Comparison of ENCODE assay signal across 19 cellular contexts in the genomic region with DNA sequence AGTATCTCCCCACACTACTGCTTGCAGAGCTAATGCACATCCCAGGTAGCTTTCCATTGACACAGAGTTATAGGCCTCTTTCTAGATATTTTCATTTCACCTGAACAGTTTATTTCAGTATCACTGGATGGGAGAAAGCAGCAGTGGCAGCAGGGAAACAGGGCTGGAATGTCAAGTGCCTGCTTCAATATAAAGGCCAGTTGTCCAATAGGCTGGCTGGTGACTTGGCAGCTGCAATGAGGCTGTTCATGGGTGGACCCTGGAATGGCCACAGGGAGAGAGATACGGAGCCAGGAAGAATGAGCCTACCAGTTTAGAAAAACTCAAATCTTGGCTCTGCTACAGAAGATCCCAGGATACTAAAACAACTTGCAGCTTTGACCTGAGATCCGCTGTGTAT.
"Had no signal": no experiment of that assay in that cellular context is flagged by ENCODE, and none has a peak within 500 bp of the region (broad histone marks: within the 10 kb centered on the region; RNA-seq: fewer than 3 reads in every experiment).

No MANE protein-coding gene starts in this region.

- DNase-seq: activated CD4-positive, alpha-beta T cell treated with anti-CD3 and anti-CD28 coated beads for 36 hours; activated CD4-positive, alpha-beta T cell treated with anti-CD3 and anti-CD28 coated beads, Interleukin-2, amount 50 U/mL, for 4 hours; activated naive CD4-positive, alpha-beta T cell treated with Interleukin-2 at 50 U/mL for 16 hours; activated naive CD8-positive, alpha-beta T cell treated with anti-CD3 and anti-CD28 coated beads, Interleukin-2, amount 10 ng/mL, durations not matched to agents 7 days and 5 days; activated T-cell treated with anti-CD3 and anti-CD28 coated beads, Interleukin-2, amount 50 U/mL, for 48 hours; amniotic stem cell; cerebellar nuclear complex; kidney; nephron progenitor cell; sigmoid colon; stimulated activated CD4-positive, alpha-beta T cell treated with anti-CD3 and anti-CD28 coated beads, Interleukin-15, amount 100 ng/mL, for 24 hours; stimulated activated naive B cell treated with anti-CD40 and anti-IgM and Interleukin-4, amounts not matched to agents 10 μg/mL and 1 μg/mL and 100 μg/mL, for 72 hours; T-helper 9 cell; trophoblast cell had no signal

- H3K27ac Mint-ChIP-seq: activated CD4-positive, alpha-beta T cell treated with anti-CD3 and anti-CD28 coated beads for 36 hours; activated naive CD8-positive, alpha-beta T cell treated with anti-CD3 and anti-CD28 coated beads, Interleukin-2, amount 10 ng/mL, durations not matched to agents 7 days and 5 days; nephron progenitor cell; WTC11 had no signal

- H3K27me3 ChIP-seq: sigmoid colon had no signal

- H3K4me3 ChIP-seq: coronary artery, sigmoid colon, smooth muscle cell had no signal

- H3K27ac ChIP-seq: coronary artery, parathyroid adenoma, sigmoid colon had no signal

- H3K4me3 Mint-ChIP-seq: activated CD4-positive, alpha-beta T cell treated with anti-CD3 and anti-CD28 coated beads for 36 hours; activated naive CD8-positive, alpha-beta T cell treated with anti-CD3 and anti-CD28 coated beads, Interleukin-2, amount 10 ng/mL, durations not matched to agents 7 days and 5 days; nephron progenitor cell; stimulated activated naive B cell treated with anti-CD40 and anti-IgM and Interleukin-4, amounts not matched to agents 10 μg/mL and 1 μg/mL and 100 μg/mL, for 72 hours; WTC11 had no signal

- H3K27me3 Mint-ChIP-seq: activated CD4-positive, alpha-beta T cell treated with anti-CD3 and anti-CD28 coated beads for 36 hours; stimulated activated naive B cell treated with anti-CD40 and anti-IgM and Interleukin-4, amounts not matched to agents 10 μg/mL and 1 μg/mL and 100 μg/mL, for 72 hours had no signal

- ATAC-seq: activated CD4-positive, alpha-beta T cell treated with anti-CD3 and anti-CD28 coated beads for 36 hours; left lobe of liver; stimulated activated naive B cell treated with anti-CD40 and anti-IgM and Interleukin-4, amounts not matched to agents 10 μg/mL and 1 μg/mL and 100 μg/mL, for 72 hours; WTC11 had no signal

- H3K9me3 Mint-ChIP-seq: activated naive CD8-positive, alpha-beta T cell treated with anti-CD3 and anti-CD28 coated beads, Interleukin-2, amount 10 ng/mL, durations not matched to agents 7 days and 5 days; nephron progenitor cell; stimulated activated naive B cell treated with anti-CD40 and anti-IgM and Interleukin-4, amounts not matched to agents 10 μg/mL and 1 μg/mL and 100 μg/mL, for 72 hours; WTC11 had no signal

- H3K9me3 ChIP-seq: sigmoid colon had no signal

- H3K36me3 Mint-ChIP-seq: activated naive CD8-positive, alpha-beta T cell treated with anti-CD3 and anti-CD28 coated beads, Interleukin-2, amount 10 ng/mL, durations not matched to agents 7 days and 5 days; stimulated activated naive B cell treated with anti-CD40 and anti-IgM and Interleukin-4, amounts not matched to agents 10 μg/mL and 1 μg/mL and 100 μg/mL, for 72 hours; WTC11 had no signal

- H3K36me3 ChIP-seq: sigmoid colon had no signal

- H3K4me1 ChIP-seq: parathyroid adenoma, sigmoid colon had no signal

- H3K4me1 Mint-ChIP-seq: activated CD4-positive, alpha-beta T cell treated with anti-CD3 and anti-CD28 coated beads for 36 hours had no signal
